ENCODE assay signal across 7 cellular contexts in the genomic region with DNA sequence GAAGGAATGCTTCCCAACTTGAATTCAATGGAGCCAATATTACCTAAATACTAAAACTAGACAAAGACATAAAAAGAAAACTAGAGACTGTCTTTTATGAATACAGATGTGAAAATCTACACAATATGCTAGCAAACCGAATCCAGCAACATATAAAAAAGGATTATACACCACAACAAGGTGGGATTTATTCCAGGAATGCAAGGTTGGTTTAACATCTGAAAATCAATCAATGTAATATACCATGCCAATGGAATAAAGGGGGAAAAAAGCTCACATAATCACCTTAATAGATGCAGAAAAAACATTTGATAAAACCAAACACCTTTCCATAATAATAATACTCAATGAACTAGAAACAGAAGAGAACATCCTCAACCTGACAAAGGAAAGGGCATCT.
"Had no signal": no experiment of that assay in that cellular context is flagged by ENCODE, and none has a peak within 500 bp of the region (broad histone marks: within the 10 kb centered on the region; RNA-seq: fewer than 3 reads in every experiment).

No MANE protein-coding gene starts in this region.

- FAIRE-seq: HepG2, HTR-8/SVneo had no signal

- H3K27ac ChIP-seq: HL-60, KMS-11 had no signal

- H3K9ac ChIP-seq: KMS-11 had no signal

- ATAC-seq: HepG2 had no signal

- DNase-seq: IMR-90, KBM-7, KG1 had no signal

- H3K4me2 ChIP-seq: KMS-11 had no signal
